In the genomic region with DNA sequence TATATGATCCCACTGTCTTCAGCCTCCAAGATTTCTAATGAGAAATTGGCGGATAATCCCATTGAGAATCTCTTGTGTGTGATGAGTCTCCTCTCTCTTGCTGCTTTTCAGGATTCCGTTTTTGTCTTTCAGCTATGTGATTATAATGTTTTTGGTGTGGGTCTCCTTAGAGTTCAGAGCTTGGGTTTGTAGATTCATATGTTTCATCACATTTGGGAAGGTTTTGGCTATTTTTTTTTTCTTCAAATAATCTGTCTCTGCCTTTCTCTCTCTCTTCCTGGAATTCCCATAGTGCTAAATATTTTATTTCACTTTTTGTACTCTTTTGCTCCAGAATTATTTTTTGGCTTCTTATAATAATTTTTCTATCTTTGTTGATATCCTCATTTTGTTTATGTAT, we compare ENCODE assay signal across 1 cellular context.
TF ChIP-seq lines count a peak whose summit lies in the region.

No MANE protein-coding gene starts in this region.

TF ChIP-seq in K562, 482 proteins besides CTCF, POLR2A, EP300 and RAD21 (continued from another document):
- TF ChIP-seq, protein P1, sequence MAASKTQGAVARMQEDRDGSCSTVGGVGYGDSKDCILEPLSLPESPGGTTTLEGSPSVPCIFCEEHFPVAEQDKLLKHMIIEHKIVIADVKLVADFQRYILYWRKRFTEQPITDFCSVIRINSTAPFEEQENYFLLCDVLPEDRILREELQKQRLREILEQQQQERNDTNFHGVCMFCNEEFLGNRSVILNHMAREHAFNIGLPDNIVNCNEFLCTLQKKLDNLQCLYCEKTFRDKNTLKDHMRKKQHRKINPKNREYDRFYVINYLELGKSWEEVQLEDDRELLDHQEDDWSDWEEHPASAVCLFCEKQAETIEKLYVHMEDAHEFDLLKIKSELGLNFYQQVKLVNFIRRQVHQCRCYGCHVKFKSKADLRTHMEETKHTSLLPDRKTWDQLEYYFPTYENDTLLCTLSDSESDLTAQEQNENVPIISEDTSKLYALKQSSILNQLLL (CRISPR knock-in tag; IDR thresholded peaks at IDR 0.05; ENCODE audit: borderline replicate concordance) = no peak
- TF ChIP-seq, protein P2, sequence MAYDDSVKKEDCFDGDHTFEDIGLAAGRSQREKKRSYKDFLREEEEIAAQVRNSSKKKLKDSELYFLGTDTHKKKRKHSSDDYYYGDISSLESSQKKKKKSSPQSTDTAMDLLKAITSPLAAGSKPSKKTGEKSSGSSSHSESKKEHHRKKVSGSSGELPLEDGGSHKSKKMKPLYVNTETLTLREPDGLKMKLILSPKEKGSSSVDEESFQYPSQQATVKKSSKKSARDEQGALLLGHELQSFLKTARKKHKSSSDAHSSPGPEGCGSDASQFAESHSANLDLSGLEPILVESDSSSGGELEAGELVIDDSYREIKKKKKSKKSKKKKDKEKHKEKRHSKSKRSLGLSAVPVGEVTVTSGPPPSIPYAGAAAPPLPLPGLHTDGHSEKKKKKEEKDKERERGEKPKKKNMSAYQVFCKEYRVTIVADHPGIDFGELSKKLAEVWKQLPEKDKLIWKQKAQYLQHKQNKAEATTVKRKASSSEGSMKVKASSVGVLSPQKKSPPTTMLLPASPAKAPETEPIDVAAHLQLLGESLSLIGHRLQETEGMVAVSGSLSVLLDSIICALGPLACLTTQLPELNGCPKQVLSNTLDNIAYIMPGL (CRISPR knock-in tag; IDR thresholded peaks at IDR 0.05) = no peak
- no peak for TF ChIP-seq ZNF785 (CRISPR knock-in tag; IDR thresholded peaks at IDR 0.05)
- TF ChIP-seq THRAP3 (IDR thresholded peaks at IDR 0.05; ENCODE audit: borderline replicate concordance) = 0 out of 2 replicates have a peak, but pooled peaks have one; percentile 31
- no peak for TF ChIP-seq FOXM1 (IDR thresholded peaks at IDR 0.05; ENCODE audit: low read depth)
- TF ChIP-seq FOXM1 (CRISPR knock-in tag; IDR thresholded peaks at IDR 0.05; ENCODE audit: low read depth) = no peak
